In genomic region chrX:7996414-7996813, GRCh38 we compare ENCODE assay signal across 8 cellular contexts.
DNase-seq lines count a peak whose midpoint lies in the region; ATAC-seq, FAIRE-seq and TF ChIP-seq lines count a peak whose summit lies in the region.

No MANE protein-coding gene starts in this region.

- peak; percentile 1 to 47 (median 20) for DNase-seq in CD4-positive, CD25-positive, alpha-beta regulatory T cell
- peak; percentile 40 for DNase-seq in GM13977 (ENCODE audit: low spot score)
- DNase-seq in LNCaP clone FGC (ENCODE audit: low read depth) = no peak
- DNase-seq in T follicular helper cell (ENCODE audit: low read depth) = peak; percentile 21
- peak; percentile 1 for DNase-seq in fibroblast of gingiva (ENCODE audit: low read depth)
- no peak for DNase-seq in progenitor cell of endocrine pancreas (ENCODE audit: low spot score, unreplicated experiment)
- no peak for DNase-seq in urothelium cell line (ENCODE audit: low spot score)

- H3K9me3 ChIP-seq in CD4-positive, CD25-positive, alpha-beta regulatory T cell (ENCODE audit: control insufficient read depth in 2 of 2, low read length in 2 of 2) = no peaks in the 10 kb centered on the region

- no peak overlapping the region for H3K27ac Mint-ChIP-seq in CD4-positive, CD25-positive, alpha-beta regulatory T cell
- no peak overlapping the region for H3K27ac Mint-ChIP-seq in progenitor cell of endocrine pancreas

- no peaks in the 10 kb centered on the region for H3K36me3 ChIP-seq in CD4-positive, CD25-positive, alpha-beta regulatory T cell (ENCODE audit: control insufficient read depth, insufficient read depth, low read length)

- H3K4me1 ChIP-seq in CD4-positive, CD25-positive, alpha-beta regulatory T cell (ENCODE audit: control insufficient read depth, insufficient read depth, low read length, poor library complexity, severe bottlenecking) = no peaks in the 10 kb centered on the region

- FAIRE-seq in urothelium cell line (lab: Jason Lieb, UNC) = no peak

- H3K27me3 Mint-ChIP-seq in CD4-positive, CD25-positive, alpha-beta regulatory T cell = no peaks in the 10 kb centered on the region
- peaks cover 10% of the 10 kb centered on the region for H3K27me3 Mint-ChIP-seq in progenitor cell of endocrine pancreas

- ATAC-seq in CD4-positive, CD25-positive, alpha-beta regulatory T cell (ENCODE audit: low read depth in 2 of 2) = no peak
- ATAC-seq in HG03439 (IDR thresholded peaks at IDR 0.05; ENCODE audit: unreplicated experiment) = no peak

- no peaks in the 10 kb centered on the region for H3K4me1 Mint-ChIP-seq in CD4-positive, CD25-positive, alpha-beta regulatory T cell
- no peaks in the 10 kb centered on the region for H3K4me1 Mint-ChIP-seq in progenitor cell of endocrine pancreas (ENCODE audit: low read depth)

- no peak overlapping the region for H3K4me3 ChIP-seq in CD4-positive, CD25-positive, alpha-beta regulatory T cell (ENCODE audit: low read depth, low read length)
- H3K4me3 ChIP-seq in LNCaP clone FGC (ENCODE audit: low read depth, low read length) = no peak overlapping the region

- no peaks in the 10 kb centered on the region for H3K9me3 Mint-ChIP-seq in CD4-positive, CD25-positive, alpha-beta regulatory T cell
- H3K9me3 Mint-ChIP-seq in progenitor cell of endocrine pancreas (ENCODE audit: low read depth) = peaks cover 2% of the 10 kb centered on the region

- H3K27ac ChIP-seq in CD4-positive, CD25-positive, alpha-beta regulatory T cell (ENCODE audit: insufficient read depth, low read length, poor library complexity, severe bottlenecking) = no peak overlapping the region

- H3K36me3 Mint-ChIP-seq in CD4-positive, CD25-positive, alpha-beta regulatory T cell = no peaks in the 10 kb centered on the region
- H3K36me3 Mint-ChIP-seq in progenitor cell of endocrine pancreas (ENCODE audit: insufficient read depth) = no peaks in the 10 kb centered on the region

- no peak overlapping the region for H3K4me3 Mint-ChIP-seq in CD4-positive, CD25-positive, alpha-beta regulatory T cell
- H3K4me3 Mint-ChIP-seq in progenitor cell of endocrine pancreas (ENCODE audit: low read depth) = no peak overlapping the region

- in situ Hi-C loops in GM13977 (cut with MboI; ENCODE audit: low pct_unique_long_range_greater_than_20kb, low sequenced_read_pairs, unreplicated experiment) = loop anchor here (25.0 kb wide), 1 partner anchor 741 kb away; the partner anchor contains the start of gene ANOS1

- H3K27me3 ChIP-seq in CD4-positive, CD25-positive, alpha-beta regulatory T cell (ENCODE audit: control insufficient read depth, insufficient read depth, low read length) = no peaks in the 10 kb centered on the region

- TF ChIP-seq CTCF in GM13977 (IDR thresholded peaks at IDR 0.05; ENCODE audit: extremely low read depth, insufficient read depth, missing control alignments) (peak; percentile 69), LNCaP clone FGC (IDR thresholded peaks at IDR 0.05; ENCODE audit: control insufficient read depth, extremely low read depth, insufficient read depth) (peak; percentile 53), progenitor cell of endocrine pancreas (IDR thresholded peaks at IDR 0.05; ENCODE audit: unreplicated experiment) (peak; percentile 86)

Comparison
In these comparisons a context has a peak if more than half of its experiments do, and no peak if none do; other contexts are left out.
1. DNase-seq: peak in CD4-positive, CD25-positive, alpha-beta regulatory T cell (3 of 3), GM13977 (single experiment), T follicular helper cell (single experiment) and fibroblast of gingiva (single experiment); none in LNCaP clone FGC (single experiment), progenitor cell of endocrine pancreas (single experiment) and urothelium cell line (single experiment).
2. Peak in every context shown above with its lines, with median percentiles within 50 percentile points of each other: CTCF ChIP-seq.